In genomic region chr3:11582123-11582968, GRCh38 we compare ENCODE assay signal across 8 cellular contexts.
DNase-seq lines count a peak whose midpoint lies in the region; ATAC-seq and TF ChIP-seq lines count a peak whose summit lies in the region.

No MANE protein-coding gene starts in this region.

- DNase-seq in Kasumi-1 (lab: John Stamatoyannopoulos, UW) (peak; percentile 72 to 78), amygdala (lab: John Stamatoyannopoulos, UW) (peak in 50 of 56 donors; percentile 30 to 85 (median 66)), left ventricle myocardium inferior (peak; percentile 67), progenitor cell of endocrine pancreas (ENCODE audit: low spot score, unreplicated experiment) (no peak), activated gamma-delta T cell (lab: John Stamatoyannopoulos, UW) (no peak), HuH-7 (ENCODE audit: low spot score) (no peak)

- H3K27ac ChIP-seq in left ventricle myocardium inferior (replicated peaks) = peak overlapping the region; percentile 85

- H3K36me3 ChIP-seq in left ventricle myocardium inferior = no peaks in the 10 kb centered on the region

- H3K9me3 Mint-ChIP-seq in progenitor cell of endocrine pancreas (ENCODE audit: low read depth) = peaks cover 4% of the 10 kb centered on the region

- H3K4me3 Mint-ChIP-seq in progenitor cell of endocrine pancreas (ENCODE audit: low read depth) = peak overlapping the region; percentile 74

- H3K27ac Mint-ChIP-seq in progenitor cell of endocrine pancreas = peak overlapping the region; percentile 97

- no peaks in the 10 kb centered on the region for H3K27me3 ChIP-seq in left ventricle myocardium inferior (ENCODE audit: low read depth)

- no peaks in the 10 kb centered on the region for H3K27me3 Mint-ChIP-seq in progenitor cell of endocrine pancreas

- peak overlapping the region; percentile 61 for H3K4me3 ChIP-seq in left ventricle myocardium inferior

- intact Hi-C loops in left ventricle myocardium inferior (cut with micrococcal nuclease) = loop anchor here (10.0 kb wide), 1 partner anchor 62 kb away; the partner anchor contains the start of gene VGLL4

- no peaks in the 10 kb centered on the region for H3K9me3 ChIP-seq in left ventricle myocardium inferior (replicated peaks)

- ATAC-seq in GM18861 (IDR thresholded peaks at IDR 0.05; ENCODE audit: unreplicated experiment) (peak; percentile 45), GM19351 (IDR thresholded peaks at IDR 0.05; ENCODE audit: unreplicated experiment) (no peak)

- no peak for TF ChIP-seq CTCF in left ventricle myocardium inferior (IDR thresholded peaks at IDR 0.05; ENCODE audit: borderline replicate concordance)
- TF ChIP-seq CTCF in progenitor cell of endocrine pancreas (IDR thresholded peaks at IDR 0.05; ENCODE audit: unreplicated experiment) = no peak

- H3K4me1 ChIP-seq in left ventricle myocardium inferior = peaks cover 83% of the 10 kb centered on the region

- peaks cover 43% of the 10 kb centered on the region for H3K4me1 Mint-ChIP-seq in progenitor cell of endocrine pancreas (ENCODE audit: low read depth)

- H3K36me3 Mint-ChIP-seq in progenitor cell of endocrine pancreas (ENCODE audit: insufficient read depth) = peaks cover 10% of the 10 kb centered on the region

Comparison
In these comparisons a context has a peak if more than half of its experiments do, and no peak if none do; other contexts are left out.
1. DNase-seq: peak in Kasumi-1 (2 of 2), amygdala (50 of 56) and left ventricle myocardium inferior (single experiment); none in progenitor cell of endocrine pancreas (single experiment), activated gamma-delta T cell (single experiment) and HuH-7 (single experiment).